In genomic region chr1:99579691-99580171, GRCh38 we compare ENCODE assay signal across 2 cellular contexts.
A peak's percentile ranks its signal among the peaks of the same experiment; 100 is the strongest.
TF ChIP-seq lines count a peak whose summit lies in the region.

No MANE protein-coding gene starts in this region.

TF ChIP-seq in K562, 482 proteins besides CTCF, POLR2A, EP300 and RAD21 (continued from another document):
- TF ChIP-seq ARID3A (IDR thresholded peaks at IDR 0.05; ENCODE audit: borderline replicate concordance, low read depth, low read length) = no peak
- TF ChIP-seq FUS (optimal IDR thresholded peaks at IDR 0.05; ENCODE audit: low read depth, low read length) = no peak
- TF ChIP-seq SMC3 (conservative IDR thresholded peaks at IDR 0.05; ENCODE audit: insufficient read depth, low read depth, low read length) = no peak
- TF ChIP-seq E2F1 (CRISPR knock-in tag; IDR thresholded peaks at IDR 0.05) = no peak
- no peak for TF ChIP-seq RNF219 (CRISPR knock-in tag; IDR thresholded peaks at IDR 0.05)
- no peak for TF ChIP-seq HNRNPUL1 (IDR thresholded peaks at IDR 0.05; ENCODE audit: low read length)
- TF ChIP-seq ZNF174 (CRISPR knock-in tag; IDR thresholded peaks at IDR 0.05) = no peak
- no peak for TF ChIP-seq CXXC5 (CRISPR knock-in tag; IDR thresholded peaks at IDR 0.05)
- no peak for TF ChIP-seq ZNF124 (CRISPR knock-in tag; IDR thresholded peaks at IDR 0.05)
- no peak for TF ChIP-seq TGIF2 (CRISPR knock-in tag; IDR thresholded peaks at IDR 0.05)
- no peak for TF ChIP-seq ZNF398 (CRISPR knock-in tag; IDR thresholded peaks at IDR 0.05)
- no peak for TF ChIP-seq SMARCC2 (IDR thresholded peaks at IDR 0.05; ENCODE audit: low read depth)
- no peak for TF ChIP-seq ZBTB49 (CRISPR knock-in tag; IDR thresholded peaks at IDR 0.05; ENCODE audit: borderline replicate concordance)
- no peak for TF ChIP-seq MIER1 (IDR thresholded peaks at IDR 0.05; ENCODE audit: low read depth)
- TF ChIP-seq EZH2 (IDR thresholded peaks at IDR 0.05; ENCODE audit: borderline replicate concordance, low read depth, low read length) = no peak
- no peak for TF ChIP-seq SP1 (CRISPR knock-in tag; IDR thresholded peaks at IDR 0.05)
TF ChIP-seq in K562: peak in this region for 0.

TF ChIP-seq in liver, 16 proteins besides CTCF, POLR2A, EP300 and RAD21 (continued from another document):
- peak; percentile 48 for TF ChIP-seq ZBTB33 (IDR thresholded peaks at IDR 0.05)
- no peak for TF ChIP-seq NR2F2 (IDR thresholded peaks at IDR 0.05)
- peak; percentile 44 for TF ChIP-seq MAX (IDR thresholded peaks at IDR 0.05)
- TF ChIP-seq YY1 (IDR thresholded peaks at IDR 0.05) = peak; percentile 92
- TF ChIP-seq GABPA (IDR thresholded peaks at IDR 0.05 in 1 of 2, conservative IDR thresholded peaks at IDR 0.05 in 1 of 2) = no peak
- TF ChIP-seq SP1 (IDR thresholded peaks at IDR 0.05) = peak; percentile 71
- TF ChIP-seq FOXA1 (IDR thresholded peaks at IDR 0.05) = no peak
